In genomic region chr17:14201595-14201994, GRCh38 we compare ENCODE assay signal across 10 cellular contexts. TPM values are rescaled to one million over a fixed set of nuclear protein-coding genes. Genes with fewer than 3 reads are reported as not detected.
DNase-seq lines count a peak whose midpoint lies in the region; ATAC-seq, FAIRE-seq and TF ChIP-seq lines count a peak whose summit lies in the region.
"Had no signal": no experiment of that assay in that cellular context is flagged by ENCODE, and none has a peak within 500 bp of the region (broad histone marks: within the 10 kb centered on the region; RNA-seq: fewer than 3 reads in every experiment).

No MANE protein-coding gene starts in this region.

- H3K4me3 ChIP-seq in HL-60 (replicated peaks; ENCODE audit: insufficient read depth, low read length) (no peak overlapping the region), colonic mucosa (no peak overlapping the region)

- CTCF ChIA-PET in activated CD4-positive, alpha-beta memory T cell treated with anti-CD3 and anti-CD28 coated beads for 36 hours (lab: Charles Lee) = interaction anchor here (0.9 to 1.0 kb wide), 2 partner anchors 99 to 159 kb away, joined by 3 to 5 read pairs; partner anchors contain the start of gene HS3ST3B1

- no peaks in the 10 kb centered on the region for H3K9me3 Mint-ChIP-seq in activated CD4-positive, alpha-beta memory T cell treated with anti-CD3 and anti-CD28 coated beads for 36 hours

- no peaks in the 10 kb centered on the region for H3K9me3 ChIP-seq in colonic mucosa

- peak overlapping the region; percentile 61 for H3K27ac ChIP-seq in HL-60 (replicated peaks)
- H3K27ac ChIP-seq in colonic mucosa = peak overlapping the region; percentile 7

- H3K36me3 Mint-ChIP-seq in activated CD4-positive, alpha-beta memory T cell treated with anti-CD3 and anti-CD28 coated beads for 36 hours = peaks cover 29% of the 10 kb centered on the region

- no peaks in the 10 kb centered on the region for H3K27me3 Mint-ChIP-seq in activated CD4-positive, alpha-beta memory T cell treated with anti-CD3 and anti-CD28 coated beads for 36 hours

- no peak for ATAC-seq in GM21737 (IDR thresholded peaks at IDR 0.05; ENCODE audit: unreplicated experiment)

- H3K4me1 Mint-ChIP-seq in activated CD4-positive, alpha-beta memory T cell treated with anti-CD3 and anti-CD28 coated beads for 36 hours (ENCODE audit: low read depth) = peaks cover 97% of the 10 kb centered on the region

- intact Hi-C loops in activated CD4-positive, alpha-beta memory T cell treated with anti-CD3 and anti-CD28 coated beads for 36 hours (cut with micrococcal nuclease) = loop anchor here (1.0 to 10.0 kb wide), 7 partner anchors 64 to 604 kb away; no protein-coding TSS in a partner anchor
- intact Hi-C loops in colonic mucosa (cut with DNase I) = loop anchor here (10.0 kb wide), 1 partner anchor 137 kb away; the partner anchor contains the start of gene COX10

- no peak for TF ChIP-seq CTCF in HL-60 (IDR thresholded peaks at IDR 0.05; ENCODE audit: insufficient read depth, low read length)
- no peak for TF ChIP-seq CTCF in colonic mucosa (IDR thresholded peaks at IDR 0.05)

- no peaks in the 10 kb centered on the region for H3K36me3 ChIP-seq in colonic mucosa

- no peaks in the 10 kb centered on the region for H3K4me1 ChIP-seq in colonic mucosa

- DNase-seq in HL-60 (ENCODE audit: low read depth in 1 of 2, low spot score in 1 of 2) (peak; percentile 10 to 52), colonic mucosa (no peak), DMS 273 (lab: John Stamatoyannopoulos, UW; ENCODE audit: unreplicated experiment) (no peak), H54 (ENCODE audit: insufficient read length, low spot score) (no peak), SHP77 (lab: John Stamatoyannopoulos, UW) (no peak)
- DNase-seq in activated CD4-positive, alpha-beta memory T cell treated with anti-CD3 and anti-CD28 coated beads for 36 hours = peak; percentile 79
- DNase-seq in stimulated activated CD4-positive, alpha-beta T cell treated with anti-CD3 and anti-CD28 coated beads, TNF-alpha, amount 100 ng/mL, for 1 hour (ENCODE audit: low read depth in 3 of 3, low spot score in 1 of 3) = peak in 2 of 3 donors; percentile 15 to 29
- DNase-seq: C1 segment of cervical spinal cord, NCI-H1417 had no signal

- no peaks in the 10 kb centered on the region for H3K27me3 ChIP-seq in HL-60 (ENCODE audit: insufficient read depth, poor library complexity, severe bottlenecking)
- H3K27me3 ChIP-seq in colonic mucosa = no peaks in the 10 kb centered on the region

- peak overlapping the region; percentile 91 for H3K27ac Mint-ChIP-seq in activated CD4-positive, alpha-beta memory T cell treated with anti-CD3 and anti-CD28 coated beads for 36 hours

- peak overlapping the region; percentile 57 for H3K4me3 Mint-ChIP-seq in activated CD4-positive, alpha-beta memory T cell treated with anti-CD3 and anti-CD28 coated beads for 36 hours

- POLR2A ChIA-PET in activated CD4-positive, alpha-beta memory T cell treated with anti-CD3 and anti-CD28 coated beads for 36 hours (lab: Charles Lee) = interaction anchor here (0.6 to 1.1 kb wide), 3 partner anchors 99 to 130 kb away, joined by 3 to 4 read pairs (median 3); partner anchors contain the start of gene HS3ST3B1

- no peak for TF ChIP-seq POLR2A in H54 (IDR thresholded peaks at IDR 0.05; ENCODE audit: low read depth, low read length)

- no peak for FAIRE-seq in H54 (lab: Jason Lieb, UNC)

- H3K9ac ChIP-seq in colonic mucosa (ENCODE audit: low read depth in 2 of 2, low read length in 2 of 2) = no peak overlapping the region

RNA-seq across cellular contexts. Expression of gene CDRT15, which starts 35.1 kb away (rescaled TPM):
- not detected for total RNA-seq in activated CD4-positive, alpha-beta memory T cell treated with anti-CD3 and anti-CD28 coated beads for 36 hours
- total RNA-seq in colonic mucosa = not detected

Comparison
In these comparisons a context has a peak if more than half of its experiments do, and no peak if none do; other contexts are left out.
1. DNase-seq: peak in HL-60 (2 of 2), activated CD4-positive, alpha-beta memory T cell treated with anti-CD3 and anti-CD28 coated beads for 36 hours (single experiment) and stimulated activated CD4-positive, alpha-beta T cell treated with anti-CD3 and anti-CD28 coated beads, TNF-alpha, amount 100 ng/mL, for 1 hour (2 of 3); none in colonic mucosa (single experiment), DMS 273 (single experiment), H54 (single experiment) and SHP77 (0 of 2).